21 cellular contexts compared by ENCODE assay signal in genomic region chr3:15660055-15660940, GRCh38. TPM values are rescaled to one million over a fixed set of nuclear protein-coding genes. Genes with fewer than 3 reads are reported as not detected.
A peak's percentile ranks its signal among the peaks of the same experiment; 100 is the strongest.
DNase-seq lines count a peak whose midpoint lies in the region; ATAC-seq, FAIRE-seq and TF ChIP-seq lines count a peak whose summit lies in the region.
"Had no signal": no experiment of that assay in that cellular context is flagged by ENCODE, and none has a peak within 500 bp of the region (broad histone marks: within the 10 kb centered on the region; RNA-seq: fewer than 3 reads in every experiment).

No MANE protein-coding gene starts in this region.

- no peak for TF ChIP-seq CTCF in C4-2B (conservative IDR thresholded peaks at IDR 0.05)
- no peak for TF ChIP-seq CTCF in LNCaP clone FGC (IDR thresholded peaks at IDR 0.05; ENCODE audit: control insufficient read depth, extremely low read depth, insufficient read depth)
- TF ChIP-seq CTCF in K562 (IDR thresholded peaks at IDR 0.05 in 2 of 3, conservative IDR thresholded peaks at IDR 0.05 in 1 of 3; ENCODE audit: insufficient read depth in 2 of 3, low read depth in 1 of 3, low read length in 3 of 3), result no peak
- TF ChIP-seq CTCF in nephron (IDR thresholded peaks at IDR 0.05; ENCODE audit: unreplicated experiment in 3 of 3), result no peak
- no peak for TF ChIP-seq CTCF in upper lobe of left lung (IDR thresholded peaks at IDR 0.05)

- H3K4me1 ChIP-seq in K562 (replicated peaks in 1 of 2; ENCODE audit: control insufficient read depth in 2 of 2, insufficient read depth in 2 of 2, low read length in 2 of 2), result no peaks in the 10 kb centered on the region; a peak in 1 of 5 replicates
- H3K4me1 ChIP-seq in upper lobe of left lung, result no peaks in the 10 kb centered on the region
- H3K4me1 ChIP-seq: A549 had no signal

- BruUV-seq in K562 (replicated peaks; lab: Mats Ljungman, UMichigan), result no TSS peak

- WGBS in K562 (ENCODE audit: insufficient coverage, low coverage, missing lambda C conversion rate), result 12% methylated on average over 7 of the region's 7 CpGs
- WGBS in upper lobe of left lung, 2 donors, result 72 to 82% methylated on average over 7 of the region's 7 CpGs

- H3K27me3 ChIP-seq in K562 (ENCODE audit: control insufficient read depth in 2 of 2, insufficient read depth in 2 of 2, low read length in 2 of 2) (no peaks in the 10 kb centered on the region; a peak in 1 of 5 replicates), upper lobe of left lung (no peaks in the 10 kb centered on the region)

- POLR2A ChIA-PET in K562 (lab: Yijun Ruan, JAX), result interaction anchor here (0.9 kb wide), 1 partner anchor 8 kb away, joined by 5 read pairs; no protein-coding TSS in a partner anchor

- TF ChIP-seq POLR2A in K562 (conservative IDR thresholded peaks at IDR 0.05) (no peak), upper lobe of left lung (IDR thresholded peaks at IDR 0.05) (no peak)

- intact Hi-C loops in K562 (cut with micrococcal nuclease), result no loop called here

- no peaks in the 10 kb centered on the region for H3K79me2 ChIP-seq in K562 (ENCODE audit: control insufficient read depth, insufficient read depth, low read length)

- H3K27ac ChIP-seq in C4-2B (peak overlapping the region; percentile 41; the same call in 1 of the 2 replicates), K562 (ENCODE audit: extremely low read depth, low read depth, low read length) (no peak overlapping the region), upper lobe of left lung (no peak overlapping the region)
- H3K27ac ChIP-seq: A549 had no signal

- peak overlapping the region in 2 of 3 experiments; percentile 1 to 20 for H3K27ac Mint-ChIP-seq in nephron
- H3K27ac Mint-ChIP-seq: H9, IgD-negative memory B cell had no signal

- no peak for ATAC-seq in K562
- ATAC-seq in upper lobe of left lung (ENCODE audit: low FRiP score in 2 of 2), result no peak

- H3K9me3 ChIP-seq in K562 (replicated peaks; ENCODE audit: control insufficient read depth, insufficient read depth, low read depth, low read length), result peaks cover 3% of the 10 kb centered on the region; the same call in 1 of the 2 replicates
- H3K9me3 ChIP-seq in upper lobe of left lung, result peaks cover 12 to 22% (median 14%) of the 10 kb centered on the region in 4 donors

- peaks cover 5% of the 10 kb centered on the region for H3K36me3 Mint-ChIP-seq in nephron (ENCODE audit: low read depth)

- no peak for TF ChIP-seq EP300 in K562 (IDR thresholded peaks at IDR 0.05; ENCODE audit: low read length)
- no peak for TF ChIP-seq EP300 in upper lobe of left lung (IDR thresholded peaks at IDR 0.05)

- no peak overlapping the region for H3K9ac ChIP-seq in K562 (ENCODE audit: insufficient read depth in 1 of 2, low read depth in 2 of 2, low read length in 2 of 2)

- H3K9me1 ChIP-seq in K562 (ENCODE audit: control insufficient read depth, insufficient read depth, low read length), result no peaks in the 10 kb centered on the region

- no peaks in the 10 kb centered on the region for H3K27me3 Mint-ChIP-seq in nephron (ENCODE audit: low read depth)
- H3K27me3 Mint-ChIP-seq: CD4-positive, alpha-beta memory T cell; IgD-negative memory B cell had no signal

- H3K4me3 ChIP-seq in LNCaP clone FGC (ENCODE audit: low read depth, low read length) (no peak overlapping the region), K562 (no peak overlapping the region), upper lobe of left lung (no peak overlapping the region)
- H3K4me3 ChIP-seq: A549 had no signal

- H2AFZ ChIP-seq in K562 (ENCODE audit: low read depth, low read length), result no peak overlapping the region

- in situ Hi-C loops in K562 (cut with MboI), result no loop called here

- peak; percentile 55 for FAIRE-seq in K562 (lab: Jason Lieb, UNC)
- FAIRE-seq: A549, HTR-8/SVneo had no signal

- no peak overlapping the region for H3K4me3 Mint-ChIP-seq in nephron
- H3K4me3 Mint-ChIP-seq: H9, IgD-negative memory B cell had no signal

- H3K4me1 Mint-ChIP-seq in nephron, result peaks cover 28% of the 10 kb centered on the region

- peaks cover 15% of the 10 kb centered on the region for H3K9me3 Mint-ChIP-seq in nephron

- CTCF ChIA-PET in K562 (lab: Yijun Ruan, JAX; ENCODE audit: low intra/inter-chr PET ratio), result no interaction called here

- no peak for TF ChIP-seq RAD21 in K562 (CRISPR knock-in tag; conservative IDR thresholded peaks at IDR 0.05 in 1 of 2, IDR thresholded peaks at IDR 0.05 in 1 of 2)

- H4K20me1 ChIP-seq in K562 (replicated peaks; ENCODE audit: control insufficient read depth, insufficient read depth, low read length), result no peaks in the 10 kb centered on the region

- peak; percentile 53 for DNase-seq in LNCaP clone FGC (ENCODE audit: low read depth)
- DNase-seq in K562 (ENCODE audit: extremely low read depth in 1 of 4, low spot score in 3 of 4), result no peak
- no peak for DNase-seq in upper lobe of left lung
- DNase-seq in NCI-H2107 (lab: John Stamatoyannopoulos, UW), result no peak
- DNase-seq in D341Med (ENCODE audit: low spot score), result no peak
- DNase-seq: CD4-positive, alpha-beta memory T cell; H9; Kasumi-1; NCI-H1092 treated with DMSO at 0.1 percent for 48 hours; NCI-H146; NCI-H2081; NCI-H510A; NCI-H774; OCI-M1; RPMI8226; SHP77 treated with DMSO at 0.1 percent for 48 hours had no signal

- H3K36me3 ChIP-seq in K562 (ENCODE audit: control insufficient read depth, insufficient read depth, low read length) (no peaks in the 10 kb centered on the region), upper lobe of left lung (no peaks in the 10 kb centered on the region)

- no peak overlapping the region for H3K4me2 ChIP-seq in K562 (ENCODE audit: insufficient read depth, low read length)
- H3K4me2 ChIP-seq: A549 had no signal

TF ChIP-seq in K562, 482 proteins besides CTCF, POLR2A, EP300 and RAD21 (continues in another document):
- TF ChIP-seq EWSR1 (IDR thresholded peaks at IDR 0.05; ENCODE audit: borderline replicate concordance, low read depth, partially characterized antibody) (no peak), ZBTB43 (CRISPR knock-in tag; IDR thresholded peaks at IDR 0.05) (no peak), TAF15 (IDR thresholded peaks at IDR 0.05; ENCODE audit: low read depth, low read length) (no peak), CCNT2 (IDR thresholded peaks at IDR 0.05; ENCODE audit: borderline replicate concordance, extremely low read depth, insufficient read length, low read depth, low read length) (no peak)

RNA-seq across cellular contexts. Expression of gene BTD, which starts 58.8 kb away (rescaled TPM):
- 15.1 and 17.2 TPM in 2 replicates for total RNA-seq in K562 (2011; cell fraction: chromatin; rRNA removed; ENCODE audit: low replicate concordance)
- 20.2 and 22.9 TPM in 2 replicates for total RNA-seq in K562 (2011; cell fraction: nucleolus; rRNA removed)
- total RNA-seq in K562 (2011; cell fraction: nucleoplasm; rRNA removed), result 28.9 and 36.2 TPM in 2 replicates
- total RNA-seq in K562 (2014; rRNA removed) (5.8 and 7.5 TPM in 2 replicates), K562 (2014; rRNA removed; fragmentation: Illumina TruSeq; extraction: Trizol) (7.0 and 8.4 TPM in 2 replicates), K562 (2015; rRNA removed; fragmentation: Illumina TruSeq; extraction: Trizol) (6.6 and 9.2 TPM in 2 replicates), K562 (2021) (7.5 and 8.5 TPM in 2 replicates), upper lobe of left lung (10 to 100 TPM in 5 of 6 donors, 1 to 10 TPM in 1; 6.8 to 32.2 (median 21.8) TPM)
- polyA plus RNA-seq in K562 (2011; rRNA removed) (18.0 and 18.5 TPM in 2 replicates), K562 (2014; fragmentation: Illumina TruSeq; extraction: Trizol) (9.1 and 10.7 TPM in 2 replicates), K562 (2014; fragmentation: Nextera tagmentation; extraction: Ambion mirVana) (10 to 100 TPM; 24.3 to 26.2 TPM), K562 (2014; rRNA removed) (10.6 and 11.2 TPM in 2 replicates)
- 16.8 and 20.5 TPM in 2 replicates for polyA plus RNA-seq in K562 (2011; cell fraction: cytosol; rRNA removed)
- 10.3 and 13.8 TPM in 2 replicates for polyA plus RNA-seq in K562 (2011; cell fraction: nucleus; rRNA removed)
- 10.7 and 12.9 TPM in 2 replicates for polyA plus RNA-seq in K562 (2012)
- polyA minus RNA-seq in K562 (2011; rRNA and poly(A)+ RNA removed), result 12.0 and 15.3 TPM in 2 replicates
- polyA minus RNA-seq in K562 (2011; cell fraction: cytosol; rRNA and poly(A)+ RNA removed), result 3.9 and 5.2 TPM in 2 replicates
- polyA minus RNA-seq in K562 (2011; cell fraction: nucleus; rRNA and poly(A)+ RNA removed), result 5.9 and 14.4 TPM in 2 replicates

RNA-seq across cellular contexts. Expression of gene HACL1, which starts 58.9 kb away (rescaled TPM):
- total RNA-seq in K562 (2011; cell fraction: chromatin; rRNA removed; ENCODE audit: low replicate concordance), result 68.2 and 88.4 TPM in 2 replicates
- total RNA-seq in K562 (2011; cell fraction: nucleolus; rRNA removed), result 62.5 and 76.5 TPM in 2 replicates
- total RNA-seq in K562 (2011; cell fraction: nucleoplasm; rRNA removed), result 64.9 and 74.0 TPM in 2 replicates
- 18.6 and 18.9 TPM in 2 replicates for total RNA-seq in K562 (2014; rRNA removed)
- 30.5 and 33.8 TPM in 2 replicates for total RNA-seq in K562 (2014; rRNA removed; fragmentation: Illumina TruSeq; extraction: Trizol)
- total RNA-seq in K562 (2015; rRNA removed; fragmentation: Illumina TruSeq; extraction: Trizol), result 19.0 and 23.0 TPM in 2 replicates
- total RNA-seq in K562 (2021), result 29.1 and 31.5 TPM in 2 replicates
- 43.1 and 61.5 TPM in 2 replicates for polyA plus RNA-seq in K562 (2011; rRNA removed)
- 25.6 and 31.1 TPM in 2 replicates for polyA plus RNA-seq in K562 (2011; cell fraction: cytosol; rRNA removed)
- polyA plus RNA-seq in K562 (2011; cell fraction: nucleus; rRNA removed), result 52.7 and 69.1 TPM in 2 replicates
- polyA plus RNA-seq in K562 (2012), result 33.6 and 43.7 TPM in 2 replicates
- polyA plus RNA-seq in K562 (2014; fragmentation: Illumina TruSeq; extraction: Trizol), result 22.8 and 25.1 TPM in 2 replicates
- polyA plus RNA-seq in K562 (2014; fragmentation: Nextera tagmentation; extraction: Ambion mirVana), result 10 to 100 TPM; 39.0 to 54.7 TPM
- 19.0 and 23.5 TPM in 2 replicates for polyA plus RNA-seq in K562 (2014; rRNA removed)
- polyA minus RNA-seq in K562 (2011; rRNA and poly(A)+ RNA removed), result 83.3 and 83.9 TPM in 2 replicates
- 17.1 and 26.1 TPM in 2 replicates for polyA minus RNA-seq in K562 (2011; cell fraction: cytosol; rRNA and poly(A)+ RNA removed)
- polyA minus RNA-seq in K562 (2011; cell fraction: nucleus; rRNA and poly(A)+ RNA removed), result 39.2 and 45.1 TPM in 2 replicates
- 10 to 100 TPM; 12.9 to 32.5 (median 19.6) TPM for total RNA-seq in upper lobe of left lung
